In the genomic region with DNA sequence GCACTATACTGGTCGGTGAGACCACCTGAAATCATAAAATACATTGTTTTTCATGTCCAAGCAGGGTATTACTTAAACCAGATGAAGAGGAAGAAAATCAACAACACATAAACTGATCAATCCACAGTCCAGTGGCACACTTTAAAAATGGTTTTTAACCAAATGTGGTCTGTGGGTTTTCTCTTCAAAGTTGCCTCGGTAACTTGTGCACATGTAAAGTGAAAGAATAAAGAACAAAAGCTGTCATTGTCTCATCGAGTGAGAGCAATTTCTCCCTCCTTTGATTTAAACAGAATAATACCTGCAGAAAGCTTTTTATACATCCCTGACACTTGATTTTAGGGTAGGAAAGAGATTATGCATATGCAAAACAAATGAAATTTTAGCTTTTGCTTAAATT, we compare ENCODE assay signal across 12 cellular contexts. TPM values are rescaled to one million over a fixed set of nuclear protein-coding genes. Genes with fewer than 3 reads are reported as not detected.
A peak's percentile ranks its signal among the peaks of the same experiment; 100 is the strongest.
DNase-seq lines count a peak whose midpoint lies in the region; ATAC-seq and TF ChIP-seq lines count a peak whose summit lies in the region.
"Had no signal": no experiment of that assay in that cellular context is flagged by ENCODE, and none has a peak within 500 bp of the region (broad histone marks: within the 10 kb centered on the region; RNA-seq: fewer than 3 reads in every experiment).

No MANE protein-coding gene starts in this region.

- POLR2A ChIA-PET in PC-3 (lab: Charles Lee; ENCODE audit: unreplicated experiment) = interaction anchor here (0.6 kb wide), 1 partner anchor 144 kb away, joined by 3 read pairs; no protein-coding TSS in a partner anchor

- H3F3A ChIP-seq in PC-3 (ENCODE audit: low read length, unreplicated experiment) (no peaks in the 10 kb centered on the region), neural cell (ENCODE audit: insufficient read depth, low read length, poor library complexity, severe bottlenecking) (no peaks in the 10 kb centered on the region)

- no peak for TF ChIP-seq CTCF in PC-3 (conservative IDR thresholded peaks at IDR 0.05; ENCODE audit: low read depth, low read length)
- no peak for TF ChIP-seq CTCF in neural cell (IDR thresholded peaks at IDR 0.05; ENCODE audit: poor library complexity, severe bottlenecking)
- TF ChIP-seq CTCF in upper lobe of left lung (IDR thresholded peaks at IDR 0.05) = no peak

- ATAC-seq in PC-3 = no peak
- ATAC-seq in upper lobe of left lung (ENCODE audit: low FRiP score in 2 of 2) = no peak
- ATAC-seq in activated T-cell treated with anti-CD3 and anti-CD28 coated beads, Interleukin-2, amount 50 U/mL, for 4 hours = no peak

- DNase-seq in PC-3 (no peak), fibroblast of peridontal ligament (ENCODE audit: extremely low read depth) (peak; percentile 5), upper lobe of left lung (no peak), SIG-M5 (lab: John Stamatoyannopoulos, UW) (no peak), MV-4-11 (lab: John Stamatoyannopoulos, UW) (no peak)
- DNase-seq in activated T-cell treated with anti-CD3 and anti-CD28 coated beads, Interleukin-2, amount 50 U/mL, for 4 hours = no peak
- DNase-seq: activated naive CD8-positive, alpha-beta T cell treated with anti-CD3 and anti-CD28 coated beads, Interleukin-2, amount 10 ng/mL, durations not matched to agents 7 days and 5 days; KBM-7; stimulated activated CD4-positive, alpha-beta T cell treated with anti-CD3 and anti-CD28 coated beads, Interleukin-15, amount 100 ng/mL, for 24 hours; T-helper 9 cell had no signal

- TF ChIP-seq RAD21 in neural cell (conservative IDR thresholded peaks at IDR 0.05) = no peak

- TF ChIP-seq EP300 in neural cell (conservative IDR thresholded peaks at IDR 0.05; ENCODE audit: poor library complexity, severe bottlenecking) (no peak), upper lobe of left lung (IDR thresholded peaks at IDR 0.05) (no peak)

- H3K27me3 Mint-ChIP-seq in activated T-cell treated with anti-CD3 and anti-CD28 coated beads, Interleukin-2, amount 50 U/mL, for 4 hours (ENCODE audit: low read depth) = no peaks in the 10 kb centered on the region
- H3K27me3 Mint-ChIP-seq: activated naive CD8-positive, alpha-beta T cell treated with anti-CD3 and anti-CD28 coated beads, Interleukin-2, amount 10 ng/mL, durations not matched to agents 7 days and 5 days had no signal

- H3K9ac ChIP-seq in PC-3 (ENCODE audit: low read length) (no peak overlapping the region), neural cell (ENCODE audit: low read length) (no peak overlapping the region)

- peaks cover 4% of the 10 kb centered on the region for H3K9me3 Mint-ChIP-seq in activated T-cell treated with anti-CD3 and anti-CD28 coated beads, Interleukin-2, amount 50 U/mL, for 4 hours
- H3K9me3 Mint-ChIP-seq: activated naive CD8-positive, alpha-beta T cell treated with anti-CD3 and anti-CD28 coated beads, Interleukin-2, amount 10 ng/mL, durations not matched to agents 7 days and 5 days had no signal

- no peak for TF ChIP-seq POLR2A in upper lobe of left lung (IDR thresholded peaks at IDR 0.05)

- intact Hi-C loops in PC-3 (cut with micrococcal nuclease) = loop anchor here (2.0 kb wide), 1 partner anchor 903 kb away; no protein-coding TSS in a partner anchor

- no peak overlapping the region for H3K4me3 Mint-ChIP-seq in activated T-cell treated with anti-CD3 and anti-CD28 coated beads, Interleukin-2, amount 50 U/mL, for 4 hours
- H3K4me3 Mint-ChIP-seq: activated naive CD8-positive, alpha-beta T cell treated with anti-CD3 and anti-CD28 coated beads, Interleukin-2, amount 10 ng/mL, durations not matched to agents 7 days and 5 days had no signal

- H3K4me2 ChIP-seq in PC-3 (ENCODE audit: low read length) (peak overlapping the region; percentile 52; the same call in 1 of the 2 replicates), neural cell (ENCODE audit: low read length) (peak overlapping the region; percentile 52)

- H3K27ac ChIP-seq in PC-3 (ENCODE audit: low read length) (no peak overlapping the region), neural cell (ENCODE audit: low read length) (no peak overlapping the region), upper lobe of left lung (peak overlapping the region in 2 of 4 donors; percentile 70 to 80)

- H3K27me3 ChIP-seq in PC-3 (ENCODE audit: low read length) (no peaks in the 10 kb centered on the region), neural cell (ENCODE audit: insufficient read depth, low read depth, low read length) (no peaks in the 10 kb centered on the region), upper lobe of left lung (no peaks in the 10 kb centered on the region)

- no peaks in the 10 kb centered on the region for H3K36me3 Mint-ChIP-seq in activated T-cell treated with anti-CD3 and anti-CD28 coated beads, Interleukin-2, amount 50 U/mL, for 4 hours (ENCODE audit: insufficient read depth)
- H3K36me3 Mint-ChIP-seq: activated naive CD8-positive, alpha-beta T cell treated with anti-CD3 and anti-CD28 coated beads, Interleukin-2, amount 10 ng/mL, durations not matched to agents 7 days and 5 days had no signal

- BruUV-seq in PC-3 (replicated peaks; lab: Mats Ljungman, UMichigan) = no TSS peak

- CTCF ChIA-PET in PC-3 (lab: Charles Lee) = interaction anchor here (0.6 kb wide), 1 partner anchor 47 kb away, joined by 3 read pairs; no protein-coding TSS in a partner anchor

- no peaks in the 10 kb centered on the region for H3K4me1 Mint-ChIP-seq in activated T-cell treated with anti-CD3 and anti-CD28 coated beads, Interleukin-2, amount 50 U/mL, for 4 hours (ENCODE audit: low read depth)
- H3K4me1 Mint-ChIP-seq: activated naive CD8-positive, alpha-beta T cell treated with anti-CD3 and anti-CD28 coated beads, Interleukin-2, amount 10 ng/mL, durations not matched to agents 7 days and 5 days had no signal

- H3K9me3 ChIP-seq in PC-3 (ENCODE audit: low read length) = no peaks in the 10 kb centered on the region
- H3K9me3 ChIP-seq in neural cell (ENCODE audit: low read length) = no peaks in the 10 kb centered on the region
- H3K9me3 ChIP-seq in upper lobe of left lung = no peaks in the 10 kb centered on the region
- H3K9me3 ChIP-seq: HAP-1 had no signal

- WGBS in upper lobe of left lung, 2 donors = 41 to 43% methylated on average over 3 of the region's 3 CpGs

- no peak overlapping the region for H3K4me3 ChIP-seq in PC-3 (ENCODE audit: low read length)
- H3K4me3 ChIP-seq in neural cell (ENCODE audit: low read length) = peak overlapping the region; percentile 66
- peak overlapping the region in 3 of 4 donors; percentile 41 to 50 (median 43) for H3K4me3 ChIP-seq in upper lobe of left lung
- H3K4me3 ChIP-seq: HAP-1 had no signal

- H3K36me3 ChIP-seq in PC-3 (ENCODE audit: low read depth, low read length) (no peaks in the 10 kb centered on the region), neural cell (ENCODE audit: insufficient read depth, low read length) (no peaks in the 10 kb centered on the region), upper lobe of left lung (peaks cover 0 to 3% (median 0%) of the 10 kb centered on the region in 4 donors)
- H3K36me3 ChIP-seq: HAP-1 had no signal

- H3K79me2 ChIP-seq in PC-3 (ENCODE audit: low read length) (peaks cover 3% of the 10 kb centered on the region; the same call in 1 of the 2 replicates), neural cell (replicated peaks; ENCODE audit: insufficient read depth, low read length) (peaks cover 75% of the 10 kb centered on the region)

- H4K20me1 ChIP-seq in PC-3 (ENCODE audit: low read length) (no peaks in the 10 kb centered on the region), neural cell (ENCODE audit: insufficient read depth) (no peaks in the 10 kb centered on the region)

- H2AFZ ChIP-seq in PC-3 (ENCODE audit: low read length) (no peak overlapping the region), neural cell (ENCODE audit: low read depth, low read length) (no peak overlapping the region)

- H3K4me1 ChIP-seq in PC-3 (ENCODE audit: insufficient read depth, low read length) (peaks cover 15% of the 10 kb centered on the region), upper lobe of left lung (no peaks in the 10 kb centered on the region)

- H3K9me2 ChIP-seq in PC-3 (replicated peaks; ENCODE audit: low read length) (no peaks in the 10 kb centered on the region), neural cell (ENCODE audit: insufficient read depth, low read length) (no peaks in the 10 kb centered on the region)

TF ChIP-seq in neural cell, 6 proteins besides CTCF, POLR2A, EP300 and RAD21:
- no peak for TF ChIP-seq EZH2 (IDR thresholded peaks at IDR 0.05; ENCODE audit: borderline replicate concordance, insufficient read depth, low read length, poor library complexity, severe bottlenecking)
- TF ChIP-seq POLR2AphosphoS5 (IDR thresholded peaks at IDR 0.05) = no peak
- no peak for TF ChIP-seq MXI1 (conservative IDR thresholded peaks at IDR 0.05; ENCODE audit: poor library complexity, severe bottlenecking)
- TF ChIP-seq TAF1 (IDR thresholded peaks at IDR 0.05; ENCODE audit: low read depth) = no peak
- TF ChIP-seq SMC3 (conservative IDR thresholded peaks at IDR 0.05; ENCODE audit: poor library complexity) = no peak
- TF ChIP-seq, protein P1, sequence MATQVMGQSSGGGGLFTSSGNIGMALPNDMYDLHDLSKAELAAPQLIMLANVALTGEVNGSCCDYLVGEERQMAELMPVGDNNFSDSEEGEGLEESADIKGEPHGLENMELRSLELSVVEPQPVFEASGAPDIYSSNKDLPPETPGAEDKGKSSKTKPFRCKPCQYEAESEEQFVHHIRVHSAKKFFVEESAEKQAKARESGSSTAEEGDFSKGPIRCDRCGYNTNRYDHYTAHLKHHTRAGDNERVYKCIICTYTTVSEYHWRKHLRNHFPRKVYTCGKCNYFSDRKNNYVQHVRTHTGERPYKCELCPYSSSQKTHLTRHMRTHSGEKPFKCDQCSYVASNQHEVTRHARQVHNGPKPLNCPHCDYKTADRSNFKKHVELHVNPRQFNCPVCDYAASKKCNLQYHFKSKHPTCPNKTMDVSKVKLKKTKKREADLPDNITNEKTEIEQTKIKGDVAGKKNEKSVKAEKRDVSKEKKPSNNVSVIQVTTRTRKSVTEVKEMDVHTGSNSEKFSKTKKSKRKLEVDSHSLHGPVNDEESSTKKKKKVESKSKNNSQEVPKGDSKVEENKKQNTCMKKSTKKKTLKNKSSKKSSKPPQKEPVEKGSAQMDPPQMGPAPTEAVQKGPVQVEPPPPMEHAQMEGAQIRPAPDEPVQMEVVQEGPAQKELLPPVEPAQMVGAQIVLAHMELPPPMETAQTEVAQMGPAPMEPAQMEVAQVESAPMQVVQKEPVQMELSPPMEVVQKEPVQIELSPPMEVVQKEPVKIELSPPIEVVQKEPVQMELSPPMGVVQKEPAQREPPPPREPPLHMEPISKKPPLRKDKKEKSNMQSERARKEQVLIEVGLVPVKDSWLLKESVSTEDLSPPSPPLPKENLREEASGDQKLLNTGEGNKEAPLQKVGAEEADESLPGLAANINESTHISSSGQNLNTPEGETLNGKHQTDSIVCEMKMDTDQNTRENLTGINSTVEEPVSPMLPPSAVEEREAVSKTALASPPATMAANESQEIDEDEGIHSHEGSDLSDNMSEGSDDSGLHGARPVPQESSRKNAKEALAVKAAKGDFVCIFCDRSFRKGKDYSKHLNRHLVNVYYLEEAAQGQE (IDR thresholded peaks at IDR 0.05; ENCODE audit: borderline replicate concordance) = no peak

RNA-seq across cellular contexts. Expression of a gene that starts 3.7 kb away (rescaled TPM):
- 2.6 and 2.8 TPM in 2 replicates for total RNA-seq in PC-3 (2014; rRNA removed)
- polyA plus RNA-seq in neural cell = 3.2 and 3.4 TPM in 2 replicates
- polyA minus RNA-seq in neural cell = 13.4 and 16.4 TPM in 2 replicates
- 100 to 1,000 TPM in 1 of 6 donors, 10 to 100 TPM in 5; 19.2 to 127 (median 57.8) TPM for total RNA-seq in upper lobe of left lung
- total RNA-seq in activated T-cell treated with anti-CD3 and anti-CD28 coated beads, Interleukin-2, amount 50 U/mL, for 4 hours = not detected
- total RNA-seq: activated naive CD8-positive, alpha-beta T cell treated with anti-CD3 and anti-CD28 coated beads, Interleukin-2, amount 10 ng/mL, durations not matched to agents 7 days and 5 days had no signal
